In the genomic region with DNA sequence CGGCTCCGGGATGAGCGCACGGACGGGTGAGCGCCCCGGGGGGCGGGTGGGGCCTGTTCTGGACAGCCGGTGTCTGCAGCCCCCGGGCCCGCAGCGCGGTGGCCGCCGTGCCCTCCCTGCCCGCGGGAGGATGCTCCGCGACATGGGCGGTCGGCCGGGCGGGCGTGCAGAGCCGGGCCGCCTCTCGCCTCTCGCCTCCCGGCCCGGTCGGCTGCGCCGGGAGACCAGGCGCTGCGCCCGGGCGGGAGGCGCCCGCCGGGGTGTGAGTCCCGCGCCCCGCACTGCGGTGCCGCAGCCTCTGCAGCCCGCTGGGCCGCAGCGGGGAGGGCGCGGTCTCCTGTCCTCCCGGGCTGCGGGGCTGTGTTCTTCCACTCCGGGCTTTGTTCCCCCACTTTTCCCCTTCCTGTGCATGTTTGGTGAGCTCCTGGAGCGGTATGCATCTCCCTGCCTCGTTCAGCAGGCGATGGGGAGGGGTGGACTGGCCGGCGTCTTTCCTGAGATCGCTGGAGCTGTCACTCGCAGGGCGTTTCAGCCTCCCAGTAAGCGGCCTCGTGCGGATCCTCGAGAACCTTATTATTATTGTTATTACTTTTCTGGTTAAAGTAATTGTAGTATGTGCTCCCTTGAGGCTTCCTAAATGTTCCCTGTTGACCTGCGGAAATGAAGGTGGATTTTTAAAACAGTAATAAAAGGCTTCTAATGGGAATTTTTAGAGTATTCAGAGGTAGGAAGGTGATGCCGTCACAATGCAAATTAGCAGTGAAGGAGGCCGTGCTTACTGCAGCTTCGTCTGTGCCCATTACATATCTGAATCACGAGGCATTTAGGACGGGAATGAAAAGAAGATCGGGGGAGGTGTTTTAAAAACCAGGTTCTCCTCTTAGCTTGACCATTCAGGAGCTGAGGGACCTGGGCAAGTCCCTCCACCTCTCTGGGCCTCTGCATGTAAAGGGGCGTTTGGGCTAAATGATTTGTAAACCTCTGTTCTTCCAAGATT, we compare ENCODE assay signal across 8 cellular contexts. TPM values are rescaled to one million over a fixed set of nuclear protein-coding genes. Genes with fewer than 3 reads are reported as not detected.
DNase-seq lines count a peak whose midpoint lies in the region; ATAC-seq and TF ChIP-seq lines count a peak whose summit lies in the region.

No MANE protein-coding gene starts in this region.

- H3K4me1 ChIP-seq in GM23338 (ENCODE audit: insufficient read depth) (peaks cover 11% of the 10 kb centered on the region; the same call in 1 of the 2 replicates), Loucy (ENCODE audit: insufficient read depth, low read length, poor library complexity, severe bottlenecking) (peaks cover 45% of the 10 kb centered on the region)

- CTCF ChIA-PET in activated naive CD4-positive, alpha-beta T cell treated with anti-CD3 and anti-CD28 coated beads for 36 hours (lab: Charles Lee): interaction anchor here (1.2 to 1.7 kb wide), 3 partner anchors 15 to 103 kb away, joined by 3 to 9 read pairs (median 6); partner anchors contain the start of gene LYSMD2

- ATAC-seq in GM23338 (peak; percentile 51), Right ventricle myocardium superior (ENCODE audit: poor library complexity) (peak; percentile 47)

- H2AFZ ChIP-seq in GM23338: peak overlapping the region; percentile 74
- H2AFZ ChIP-seq in Loucy (ENCODE audit: low read length): peak overlapping the region; percentile 90

- no peak overlapping the region for H3K27ac ChIP-seq in GM23338 (ENCODE audit: low read depth)

- H3K9me3 Mint-ChIP-seq in GM23338: no peaks in the 10 kb centered on the region
- H3K9me3 Mint-ChIP-seq in activated naive CD4-positive, alpha-beta T cell treated with anti-CD3 and anti-CD28 coated beads for 36 hours: no peaks in the 10 kb centered on the region
- H3K9me3 Mint-ChIP-seq in osteocyte (ENCODE audit: unreplicated experiment): no peaks in the 10 kb centered on the region

- TF ChIP-seq CTCF in GM23338 (conservative IDR thresholded peaks at IDR 0.05; ENCODE audit: low read depth in 2 of 2): no peak
- TF ChIP-seq CTCF in Loucy (conservative IDR thresholded peaks at IDR 0.05; ENCODE audit: low read length): no peak
- no peak for TF ChIP-seq CTCF in osteocyte (IDR thresholded peaks at IDR 0.05)

- H3K4me3 ChIP-seq in GM23338: peak overlapping the region; percentile 95
- H3K4me3 ChIP-seq in Loucy (ENCODE audit: low read length, poor library complexity, severe bottlenecking): peak overlapping the region; percentile 82

- intact Hi-C loops in activated naive CD4-positive, alpha-beta T cell treated with anti-CD3 and anti-CD28 coated beads for 36 hours (cut with micrococcal nuclease): loop anchor here (1.0 kb wide), 1 partner anchor 16 kb away; no protein-coding TSS in a partner anchor
- intact Hi-C loops in Right ventricle myocardium superior (cut with DNase I): no loop called here

- peak overlapping the region; percentile 92 for H3K4me3 Mint-ChIP-seq in GM23338
- peak overlapping the region; percentile 81 for H3K4me3 Mint-ChIP-seq in activated naive CD4-positive, alpha-beta T cell treated with anti-CD3 and anti-CD28 coated beads for 36 hours
- H3K4me3 Mint-ChIP-seq in osteocyte (ENCODE audit: unreplicated experiment): peak overlapping the region; percentile 85

- H3K36me3 ChIP-seq in GM23338 (ENCODE audit: insufficient read depth): no peaks in the 10 kb centered on the region
- H3K36me3 ChIP-seq in Loucy (ENCODE audit: insufficient read depth, low read length): no peaks in the 10 kb centered on the region

- H3K36me3 Mint-ChIP-seq in GM23338 (ENCODE audit: low read depth): no peaks in the 10 kb centered on the region
- peaks cover 2% of the 10 kb centered on the region for H3K36me3 Mint-ChIP-seq in activated naive CD4-positive, alpha-beta T cell treated with anti-CD3 and anti-CD28 coated beads for 36 hours (ENCODE audit: low read depth)
- H3K36me3 Mint-ChIP-seq in osteocyte (ENCODE audit: unreplicated experiment): peaks cover 6% of the 10 kb centered on the region

- peak; percentile 39 to 70 for DNase-seq in NCI-H2081 (lab: John Stamatoyannopoulos, UW)
- no peak for DNase-seq in NCI-H2081 treated with DMSO at 0.1 percent for 48 hours (lab: John Stamatoyannopoulos, UW)
- peak; percentile 69 for DNase-seq in GM23338 (ENCODE audit: low spot score)
- peak; percentile 30 for DNase-seq in activated naive CD4-positive, alpha-beta T cell treated with anti-CD3 and anti-CD28 coated beads for 36 hours
- peak; percentile 52 for DNase-seq in Right ventricle myocardium superior
- no peak for DNase-seq in osteocyte (ENCODE audit: extremely low spot score, unreplicated experiment)
- no peak for DNase-seq in pons (ENCODE audit: low spot score)

- peaks cover 9% of the 10 kb centered on the region for H3K4me1 Mint-ChIP-seq in GM23338
- peaks cover 27% of the 10 kb centered on the region for H3K4me1 Mint-ChIP-seq in activated naive CD4-positive, alpha-beta T cell treated with anti-CD3 and anti-CD28 coated beads for 36 hours (ENCODE audit: low read depth)
- H3K4me1 Mint-ChIP-seq in osteocyte (ENCODE audit: unreplicated experiment): peaks cover 12% of the 10 kb centered on the region

- H3K27ac Mint-ChIP-seq in GM23338 (no peak overlapping the region), osteocyte (ENCODE audit: unreplicated experiment) (no peak overlapping the region)
- H3K27ac Mint-ChIP-seq in activated naive CD4-positive, alpha-beta T cell treated with anti-CD3 and anti-CD28 coated beads for 36 hours: no peak overlapping the region

- H3K9ac ChIP-seq in Loucy (ENCODE audit: low read depth, low read length, poor library complexity, severe bottlenecking): peak overlapping the region; percentile 61

- H3K9me3 ChIP-seq in Loucy (ENCODE audit: insufficient read depth, low read depth, low read length): no peaks in the 10 kb centered on the region

- peak overlapping the region; percentile 84 for H3K4me2 ChIP-seq in GM23338
- H3K4me2 ChIP-seq in Loucy (ENCODE audit: low read depth, low read length, poor library complexity, severe bottlenecking): peak overlapping the region; percentile 93

- H3K27me3 ChIP-seq in GM23338 (ENCODE audit: insufficient read depth) (peaks cover 50% of the 10 kb centered on the region), Loucy (ENCODE audit: insufficient read depth, low read length, poor library complexity, severe bottlenecking) (no peaks in the 10 kb centered on the region)

- H4K20me1 ChIP-seq in GM23338 (replicated peaks; ENCODE audit: insufficient read depth) (peaks cover 9% of the 10 kb centered on the region; the same call in 1 of the 2 replicates), Loucy (ENCODE audit: insufficient read depth, low read length, poor library complexity, severe bottlenecking) (no peaks in the 10 kb centered on the region)

- H3F3A ChIP-seq in GM23338 (replicated peaks; ENCODE audit: low read depth): no peaks in the 10 kb centered on the region; the same call in 1 of the 2 replicates
- H3F3A ChIP-seq in Loucy (ENCODE audit: low read depth): no peaks in the 10 kb centered on the region

- H3K9me2 ChIP-seq in GM23338 (ENCODE audit: insufficient read depth): no peaks in the 10 kb centered on the region
- no peaks in the 10 kb centered on the region for H3K9me2 ChIP-seq in Loucy (replicated peaks; ENCODE audit: low read depth, low read length)

- H3K79me2 ChIP-seq in GM23338 (replicated peaks; ENCODE audit: insufficient read depth): no peaks in the 10 kb centered on the region
- H3K79me2 ChIP-seq in Loucy (ENCODE audit: insufficient read depth, low read length): peaks cover 27% of the 10 kb centered on the region

- H3K27me3 Mint-ChIP-seq in GM23338 (ENCODE audit: insufficient read depth, low read depth, poor library complexity) (peaks cover 38% of the 10 kb centered on the region), osteocyte (ENCODE audit: unreplicated experiment) (peaks cover 58% of the 10 kb centered on the region)
- peaks cover 2% of the 10 kb centered on the region for H3K27me3 Mint-ChIP-seq in activated naive CD4-positive, alpha-beta T cell treated with anti-CD3 and anti-CD28 coated beads for 36 hours (ENCODE audit: low read depth)

RNA-seq across cellular contexts. Expression of gene TMOD2, which starts 0.6 kb away (rescaled TPM):
- total RNA-seq in GM23338 (2014; rRNA removed; shearing (Covaris generic)): 5.9 and 7.4 TPM in 2 replicates
- polyA plus RNA-seq in GM23338 (2016; fragmentation: Nextera tagmentation; extraction: Ambion mirVana): 2.8 and 3.0 TPM in 2 replicates
- 1 to 10 TPM; 6.4 to 6.8 TPM for total RNA-seq in activated naive CD4-positive, alpha-beta T cell treated with anti-CD3 and anti-CD28 coated beads for 36 hours
- total RNA-seq in Right ventricle myocardium superior (7.3 TPM), osteocyte (4.3 and 6.3 TPM in 2 replicates)

RNA-seq across cellular contexts. Expression of gene LYSMD2, which starts 14.5 kb away (rescaled TPM):
- 5.4 and 7.2 TPM in 2 replicates for total RNA-seq in GM23338 (2014; rRNA removed; shearing (Covaris generic))
- polyA plus RNA-seq in GM23338 (2016; fragmentation: Nextera tagmentation; extraction: Ambion mirVana): 5.1 and 5.9 TPM in 2 replicates
- 10 to 100 TPM; 14.5 to 16.8 TPM for total RNA-seq in activated naive CD4-positive, alpha-beta T cell treated with anti-CD3 and anti-CD28 coated beads for 36 hours
- 4.3 TPM for total RNA-seq in Right ventricle myocardium superior
- total RNA-seq in osteocyte: 1.8 and 2.7 TPM in 2 replicates

Comparison
In these comparisons a context has a peak if more than half of its experiments do, and no peak if none do; other contexts are left out.
1. DNase-seq: peak in NCI-H2081 (2 of 2), GM23338 (single experiment), activated naive CD4-positive, alpha-beta T cell treated with anti-CD3 and anti-CD28 coated beads for 36 hours (single experiment) and Right ventricle myocardium superior (single experiment); none in NCI-H2081 treated with DMSO at 0.1 percent for 48 hours (single experiment), osteocyte (single experiment) and pons (single experiment).
2. Peak in every context shown above with its lines, with median percentiles within 50 percentile points of each other: H3K4me3 Mint-ChIP-seq.